Comparison of ENCODE assay signal across 20 cellular contexts in the genomic region with DNA sequence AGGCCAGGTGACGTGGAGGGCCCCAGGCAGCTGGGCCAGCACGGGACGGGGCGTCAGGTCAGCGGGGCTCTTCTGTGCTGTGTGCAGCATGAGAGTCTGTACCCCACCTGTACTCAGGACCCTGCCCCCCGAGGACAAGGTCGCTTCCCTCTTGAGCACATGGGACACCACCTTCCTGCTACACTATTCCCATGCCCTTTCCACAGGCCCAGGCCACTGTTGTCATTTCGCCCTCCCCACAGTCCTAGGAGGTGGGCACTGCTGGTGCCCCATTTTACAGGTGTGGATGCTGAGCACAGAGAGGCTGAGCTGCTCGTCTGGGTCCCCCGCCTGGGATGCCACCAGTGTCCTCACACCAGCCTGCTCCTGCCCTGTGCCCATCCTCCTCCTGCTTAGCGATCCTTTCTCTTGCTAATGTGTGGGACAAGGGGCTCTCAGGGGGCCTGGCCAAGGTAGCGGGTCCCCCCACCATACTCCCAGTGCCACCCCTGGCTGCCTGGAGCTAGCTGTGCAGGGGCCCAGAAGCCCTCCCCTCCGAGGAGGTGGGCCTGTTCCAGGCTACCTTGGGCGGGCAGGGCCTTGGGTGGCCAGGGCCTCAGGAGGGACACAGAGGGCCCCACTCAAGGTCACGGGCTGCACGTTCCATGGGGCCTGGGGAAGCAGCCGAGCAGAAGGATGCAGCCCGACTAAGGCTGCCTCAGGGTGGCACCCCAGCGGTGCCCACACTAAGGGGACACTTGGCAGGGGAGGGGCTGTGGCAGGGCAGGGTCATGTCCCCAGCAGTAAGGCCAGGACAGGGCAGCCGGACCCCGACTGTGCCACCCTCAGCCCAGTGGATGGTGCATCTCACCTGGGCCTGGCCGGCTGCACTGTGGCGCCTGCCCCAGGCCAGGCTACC.
DNase-seq lines count a peak whose midpoint lies in the region; ATAC-seq and TF ChIP-seq lines count a peak whose summit lies in the region.
"Had no signal": no experiment of that assay in that cellular context is flagged by ENCODE, and none has a peak within 500 bp of the region (broad histone marks: within the 10 kb centered on the region; RNA-seq: fewer than 3 reads in every experiment).

No MANE protein-coding gene starts in this region.

- H3K79me2 ChIP-seq in GM23338 (replicated peaks; ENCODE audit: insufficient read depth) (no peaks in the 10 kb centered on the region), trophoblast cell (ENCODE audit: control insufficient read depth, insufficient read depth, low read length, poor library complexity) (no peaks in the 10 kb centered on the region)

- H3K4me3 ChIP-seq in GM23338: no peak overlapping the region
- H3K4me3 ChIP-seq in trophoblast cell (ENCODE audit: low read depth, low read length): no peak overlapping the region
- H3K4me3 ChIP-seq: breast epithelium, dorsolateral prefrontal cortex, skin epidermis, thoracic aorta had no signal

- no peak overlapping the region for H3K23ac ChIP-seq in trophoblast cell (ENCODE audit: low read length)

- CTCF ChIA-PET in WTC11 (lab: Charles Lee): interaction anchor here (0.8 to 2.0 kb wide), 2 partner anchors 28 to 331 kb away, joined by 3 to 7 read pairs; no protein-coding TSS in a partner anchor

- H2AK5ac ChIP-seq in trophoblast cell (ENCODE audit: low read length): no peak overlapping the region

- H2BK120ac ChIP-seq in trophoblast cell (ENCODE audit: insufficient read depth, low read length, poor library complexity): no peak overlapping the region

- H3K36me3 ChIP-seq in GM23338 (ENCODE audit: insufficient read depth): no peaks in the 10 kb centered on the region
- H3K36me3 ChIP-seq in trophoblast cell (ENCODE audit: control insufficient read depth in 1 of 2, insufficient read depth in 2 of 2, low read length in 2 of 2): no peaks in the 10 kb centered on the region
- H3K36me3 ChIP-seq: breast epithelium, neutrophil, thoracic aorta had no signal

- no peak overlapping the region for H3K4me2 ChIP-seq in GM23338
- no peak overlapping the region for H3K4me2 ChIP-seq in trophoblast cell (ENCODE audit: low read length)

- H3K79me1 ChIP-seq in trophoblast cell (ENCODE audit: low read length): no peaks in the 10 kb centered on the region

- peaks cover 65% of the 10 kb centered on the region for H3K27me3 Mint-ChIP-seq in GM23338 (ENCODE audit: insufficient read depth, low read depth, poor library complexity)
- H3K27me3 Mint-ChIP-seq in WTC11 (ENCODE audit: low read depth): peaks cover 78% of the 10 kb centered on the region

- H3K27ac Mint-ChIP-seq in GM23338: no peak overlapping the region
- H3K27ac Mint-ChIP-seq in WTC11: no peak overlapping the region
- H3K27ac Mint-ChIP-seq: activated naive CD4-positive, alpha-beta T cell treated with anti-CD3 and anti-CD28 coated beads, Interleukin-2, amount 50 U/mL, for 72 hours had no signal

- H3K27ac ChIP-seq in GM23338 (ENCODE audit: low read depth) (no peak overlapping the region), trophoblast cell (ENCODE audit: low read depth, low read length) (no peak overlapping the region)
- H3K27ac ChIP-seq: breast epithelium, neutrophil, skin epidermis, thoracic aorta had no signal

- H3K9me3 Mint-ChIP-seq in GM23338 (peaks cover 3% of the 10 kb centered on the region; the same call in 1 of the 3 replicates), WTC11 (peaks cover 16% of the 10 kb centered on the region)
- H3K9me3 Mint-ChIP-seq: activated naive CD4-positive, alpha-beta T cell treated with anti-CD3 and anti-CD28 coated beads, Interleukin-2, amount 50 U/mL, for 72 hours had no signal

- H4K20me1 ChIP-seq in GM23338 (replicated peaks; ENCODE audit: insufficient read depth): no peaks in the 10 kb centered on the region; the same call in 1 of the 2 replicates

- H3K4me1 Mint-ChIP-seq in GM23338 (no peaks in the 10 kb centered on the region; the same call in 2 of the 3 replicates), WTC11 (no peaks in the 10 kb centered on the region)

- H3K9me2 ChIP-seq in GM23338 (ENCODE audit: insufficient read depth): no peaks in the 10 kb centered on the region

- no peak overlapping the region for H3K4me3 Mint-ChIP-seq in GM23338
- no peak overlapping the region for H3K4me3 Mint-ChIP-seq in WTC11

- H2AFZ ChIP-seq in GM23338 (no peak overlapping the region), trophoblast cell (ENCODE audit: insufficient read depth, low read length, poor library complexity) (no peak overlapping the region)

- no peak overlapping the region for H3K9ac ChIP-seq in trophoblast cell (ENCODE audit: low read length)

- H3K4me1 ChIP-seq in GM23338 (ENCODE audit: insufficient read depth) (no peaks in the 10 kb centered on the region; the same call in 1 of the 2 replicates), trophoblast cell (ENCODE audit: control insufficient read depth in 1 of 2, insufficient read depth in 2 of 2, low read length in 2 of 2) (no peaks in the 10 kb centered on the region)
- H3K4me1 ChIP-seq: breast epithelium had no signal

- H3K9me3 ChIP-seq in trophoblast cell (ENCODE audit: insufficient read depth, low read depth, low read length): peaks cover 3% of the 10 kb centered on the region
- H3K9me3 ChIP-seq: breast epithelium, neutrophil, thoracic aorta had no signal

- H3K18ac ChIP-seq in trophoblast cell (ENCODE audit: low read length): no peak overlapping the region

- no peak overlapping the region for H4K12ac ChIP-seq in trophoblast cell (ENCODE audit: low read depth, low read length)

- DNase-seq in GM23338 (ENCODE audit: low spot score): no peak
- DNase-seq in WTC11 (ENCODE audit: low spot score): peak; percentile 8
- peak; percentile 24 for DNase-seq in left ventricle myocardium superior
- peak; percentile 25 to 74 for DNase-seq in trophoblast cell
- no peak for DNase-seq in NCI-H1048 (lab: John Stamatoyannopoulos, UW)
- no peak for DNase-seq in kidney glomerular epithelial cell (lab: John Stamatoyannopoulos, UW)
- DNase-seq in SKM-1 treated with dmso at 0.1 percent for 144 hours (lab: John Stamatoyannopoulos, UW; ENCODE audit: unreplicated experiment): no peak
- no peak for DNase-seq in epidermal melanocyte (ENCODE audit: insufficient read length, low spot score)
- DNase-seq: activated T-cell treated with anti-CD3 and anti-CD28 coated beads, Interleukin-2, amount 50 U/mL, for 1 hour; AML-193; NCI-H1092 treated with DMSO at 0.1 percent for 48 hours; NCI-H526 treated with DMSO at 0.1 percent for 48 hours; stimulated activated CD4-positive, alpha-beta T cell treated with anti-CD3 and anti-CD28 coated beads, Interleukin-4, amount 100 ng/mL, for 4 hours had no signal

- TF ChIP-seq CTCF in GM23338 (conservative IDR thresholded peaks at IDR 0.05; ENCODE audit: low read depth in 2 of 2) (no peak), WTC11 (IDR thresholded peaks at IDR 0.05) (no peak)

- intact Hi-C loops in left ventricle myocardium superior (cut with micrococcal nuclease): no loop called here

- POLR2A ChIA-PET in WTC11 (lab: Charles Lee): no interaction called here

- H4K8ac ChIP-seq in trophoblast cell (ENCODE audit: low read depth, low read length): no peak overlapping the region

- H4K91ac ChIP-seq in trophoblast cell (ENCODE audit: low read depth, low read length): peak overlapping the region; percentile 15

- ATAC-seq in GM23338 (peak; percentile 28), WTC11 (no peak), left ventricle myocardium superior (peak; percentile 38)
- ATAC-seq: activated naive CD4-positive, alpha-beta T cell treated with anti-CD3 and anti-CD28 coated beads, Interleukin-2, amount 50 U/mL, for 72 hours; SK-N-SH treated with all-trans-retinoic acid at 6 μM for 48 hours had no signal

- H2BK12ac ChIP-seq in trophoblast cell (ENCODE audit: low read length): no peak overlapping the region

- H2BK5ac ChIP-seq in trophoblast cell (ENCODE audit: low read depth, low read length, poor library complexity): no peak overlapping the region

- WGBS in trophoblast cell (ENCODE audit: extremely low coverage, insufficient coverage, insufficient read length): no CpG with 5 or more reads among the region's 23 CpGs

- no peak overlapping the region for H3K4ac ChIP-seq in trophoblast cell (ENCODE audit: low read depth, low read length)

- H3K36me3 Mint-ChIP-seq in GM23338 (ENCODE audit: low read depth) (no peaks in the 10 kb centered on the region), WTC11 (peaks cover 6% of the 10 kb centered on the region)
- H3K36me3 Mint-ChIP-seq: activated naive CD4-positive, alpha-beta T cell treated with anti-CD3 and anti-CD28 coated beads, Interleukin-2, amount 50 U/mL, for 72 hours had no signal

- H3F3A ChIP-seq in GM23338 (replicated peaks; ENCODE audit: low read depth): no peaks in the 10 kb centered on the region

- peaks cover 48% of the 10 kb centered on the region for H3K27me3 ChIP-seq in GM23338 (ENCODE audit: insufficient read depth)
- no peaks in the 10 kb centered on the region for H3K27me3 ChIP-seq in trophoblast cell (ENCODE audit: insufficient read depth, low read length)
- H3K27me3 ChIP-seq: breast epithelium, neutrophil had no signal

- no peak overlapping the region for H3K14ac ChIP-seq in trophoblast cell (ENCODE audit: low read length)

TF ChIP-seq in GM23338, 12 proteins besides CTCF, POLR2A, EP300 and RAD21 (continues in another document):
- no peak for TF ChIP-seq JUNB (IDR thresholded peaks at IDR 0.05; ENCODE audit: unreplicated experiment)

TF ChIP-seq in WTC11, 78 proteins besides CTCF, POLR2A, EP300 and RAD21:
- TF ChIP-seq GABPB1 (CRISPR knock-in tag; IDR thresholded peaks at IDR 0.05): 0 out of 2 replicates have a peak, but pooled peaks have one; percentile 18
- no peak for TF ChIP-seq FOXP4 (CRISPR knock-in tag; IDR thresholded peaks at IDR 0.05)

Comparison
In these comparisons a context has a peak if more than half of its experiments do, and no peak if none do; other contexts are left out.
1. DNase-seq: peak in WTC11 (single experiment), left ventricle myocardium superior (single experiment) and trophoblast cell (2 of 2); none in GM23338 (single experiment), NCI-H1048 (single experiment), kidney glomerular epithelial cell (single experiment), SKM-1 treated with dmso at 0.1 percent for 144 hours (single experiment) and epidermal melanocyte (single experiment).